1 cellular context compared by ENCODE assay signal in the genomic region with DNA sequence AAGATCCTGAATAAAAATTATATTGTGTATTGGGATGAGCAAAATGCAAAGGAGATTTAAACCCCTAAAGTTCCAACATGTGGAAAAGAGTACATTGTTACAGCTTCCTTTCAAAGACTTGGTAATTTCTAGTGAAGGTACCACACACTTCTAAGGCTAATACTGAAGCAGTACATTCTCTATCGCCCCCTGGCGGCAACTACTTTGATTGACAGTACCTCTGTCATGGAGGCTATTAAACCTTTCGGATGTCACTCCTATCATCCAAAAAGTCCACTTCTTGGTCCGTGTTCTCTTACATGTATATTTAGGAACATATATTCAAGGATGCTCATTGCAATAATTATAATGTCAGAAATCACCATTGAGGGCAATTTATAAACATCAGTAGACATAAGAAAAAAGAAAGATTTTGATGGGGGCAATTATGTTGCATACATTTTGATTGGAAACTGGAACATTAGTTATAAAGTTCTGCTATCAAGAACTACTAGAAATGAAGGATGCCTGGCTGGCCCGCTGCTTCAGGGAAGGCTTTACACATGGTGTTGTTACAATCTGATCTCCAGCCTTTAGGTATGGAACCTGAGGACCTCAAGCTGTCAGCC.
A peak's percentile ranks its signal among the peaks of the same experiment; 100 is the strongest.
TF ChIP-seq lines count a peak whose summit lies in the region.

No MANE protein-coding gene starts in this region.

TF ChIP-seq in HCT116, 20 proteins besides CTCF, POLR2A, EP300 and RAD21 (continued from another document):
- TF ChIP-seq, protein P1, sequence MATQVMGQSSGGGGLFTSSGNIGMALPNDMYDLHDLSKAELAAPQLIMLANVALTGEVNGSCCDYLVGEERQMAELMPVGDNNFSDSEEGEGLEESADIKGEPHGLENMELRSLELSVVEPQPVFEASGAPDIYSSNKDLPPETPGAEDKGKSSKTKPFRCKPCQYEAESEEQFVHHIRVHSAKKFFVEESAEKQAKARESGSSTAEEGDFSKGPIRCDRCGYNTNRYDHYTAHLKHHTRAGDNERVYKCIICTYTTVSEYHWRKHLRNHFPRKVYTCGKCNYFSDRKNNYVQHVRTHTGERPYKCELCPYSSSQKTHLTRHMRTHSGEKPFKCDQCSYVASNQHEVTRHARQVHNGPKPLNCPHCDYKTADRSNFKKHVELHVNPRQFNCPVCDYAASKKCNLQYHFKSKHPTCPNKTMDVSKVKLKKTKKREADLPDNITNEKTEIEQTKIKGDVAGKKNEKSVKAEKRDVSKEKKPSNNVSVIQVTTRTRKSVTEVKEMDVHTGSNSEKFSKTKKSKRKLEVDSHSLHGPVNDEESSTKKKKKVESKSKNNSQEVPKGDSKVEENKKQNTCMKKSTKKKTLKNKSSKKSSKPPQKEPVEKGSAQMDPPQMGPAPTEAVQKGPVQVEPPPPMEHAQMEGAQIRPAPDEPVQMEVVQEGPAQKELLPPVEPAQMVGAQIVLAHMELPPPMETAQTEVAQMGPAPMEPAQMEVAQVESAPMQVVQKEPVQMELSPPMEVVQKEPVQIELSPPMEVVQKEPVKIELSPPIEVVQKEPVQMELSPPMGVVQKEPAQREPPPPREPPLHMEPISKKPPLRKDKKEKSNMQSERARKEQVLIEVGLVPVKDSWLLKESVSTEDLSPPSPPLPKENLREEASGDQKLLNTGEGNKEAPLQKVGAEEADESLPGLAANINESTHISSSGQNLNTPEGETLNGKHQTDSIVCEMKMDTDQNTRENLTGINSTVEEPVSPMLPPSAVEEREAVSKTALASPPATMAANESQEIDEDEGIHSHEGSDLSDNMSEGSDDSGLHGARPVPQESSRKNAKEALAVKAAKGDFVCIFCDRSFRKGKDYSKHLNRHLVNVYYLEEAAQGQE (IDR thresholded peaks at IDR 0.05; ENCODE audit: low read depth) = no peak
- TF ChIP-seq YY1 (IDR thresholded peaks at IDR 0.05; ENCODE audit: extremely low read depth, insufficient replicate concordance, low read depth, low read length) (peak; percentile 21), TCF7L2 (IDR thresholded peaks at IDR 0.05; ENCODE audit: borderline replicate concordance, extremely low read depth, insufficient read depth, insufficient read length) (no peak)
